In the genomic region with DNA sequence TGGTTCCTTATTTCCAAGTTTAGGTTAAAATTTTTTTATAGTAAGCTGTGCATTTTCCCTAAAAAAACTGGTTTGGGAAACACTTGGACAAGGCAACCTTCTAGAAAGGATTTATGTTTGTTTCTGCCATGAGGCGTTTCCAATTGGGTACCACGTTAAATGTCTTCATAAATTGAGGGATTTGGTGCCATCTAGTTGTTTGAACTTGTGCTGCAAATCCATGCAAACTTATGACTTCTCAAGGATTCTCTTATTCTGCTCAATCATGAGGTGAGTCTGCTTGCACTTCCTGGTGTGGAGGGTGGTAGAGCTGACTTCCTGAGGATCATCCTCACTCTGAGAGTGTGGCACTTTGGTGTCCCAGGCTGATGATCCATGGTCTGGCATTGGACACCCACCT, we compare ENCODE assay signal across 9 cellular contexts.
A peak's percentile ranks its signal among the peaks of the same experiment; 100 is the strongest.
DNase-seq lines count a peak whose midpoint lies in the region; ATAC-seq and TF ChIP-seq lines count a peak whose summit lies in the region.
"Had no signal": no experiment of that assay in that cellular context is flagged by ENCODE, and none has a peak within 500 bp of the region (broad histone marks: within the 10 kb centered on the region; RNA-seq: fewer than 3 reads in every experiment).

No MANE protein-coding gene starts in this region.

- no peaks in the 10 kb centered on the region for H3F3A ChIP-seq in GM23338 (replicated peaks; ENCODE audit: low read depth)
- no peaks in the 10 kb centered on the region for H3F3A ChIP-seq in neural cell (ENCODE audit: insufficient read depth, low read length, poor library complexity, severe bottlenecking)

- peak; percentile 10 for TF ChIP-seq RAD21 in neural cell (conservative IDR thresholded peaks at IDR 0.05)

- no peaks in the 10 kb centered on the region for H3K79me2 ChIP-seq in GM23338 (replicated peaks; ENCODE audit: insufficient read depth)
- no peaks in the 10 kb centered on the region for H3K79me2 ChIP-seq in neural cell (replicated peaks; ENCODE audit: insufficient read depth, low read length)

- H3K9me2 ChIP-seq in GM23338 (ENCODE audit: insufficient read depth) (no peaks in the 10 kb centered on the region), neural cell (ENCODE audit: insufficient read depth, low read length) (no peaks in the 10 kb centered on the region)

- no peak overlapping the region for H3K9ac ChIP-seq in neural cell (ENCODE audit: low read length)

- no peaks in the 10 kb centered on the region for H3K4me1 ChIP-seq in GM23338 (ENCODE audit: insufficient read depth)

- no peak for ATAC-seq in GM23338
- no peak for ATAC-seq in HG03432 (IDR thresholded peaks at IDR 0.05; ENCODE audit: unreplicated experiment)
- ATAC-seq in stimulated activated naive B cell treated with anti-CD40 and anti-IgM and Interleukin-4, amounts not matched to agents 10 μg/mL and 1 μg/mL and 100 μg/mL, for 72 hours (replicated peaks): no peak
- no peak for ATAC-seq in HG03439 (IDR thresholded peaks at IDR 0.05; ENCODE audit: unreplicated experiment)
- ATAC-seq in GM18907 (IDR thresholded peaks at IDR 0.05; ENCODE audit: unreplicated experiment): no peak

- no peak overlapping the region for H3K4me3 ChIP-seq in GM23338
- H3K4me3 ChIP-seq in neural cell (ENCODE audit: low read length): no peak overlapping the region

- no peak overlapping the region for H3K27ac Mint-ChIP-seq in GM23338
- H3K27ac Mint-ChIP-seq in stimulated activated naive B cell treated with anti-CD40 and anti-IgM and Interleukin-4, amounts not matched to agents 10 μg/mL and 1 μg/mL and 100 μg/mL, for 72 hours: no peak overlapping the region

- H3K4me2 ChIP-seq in GM23338 (no peak overlapping the region), neural cell (ENCODE audit: low read length) (no peak overlapping the region)

- no peak overlapping the region for H2AFZ ChIP-seq in GM23338
- no peak overlapping the region for H2AFZ ChIP-seq in neural cell (ENCODE audit: low read depth, low read length)

- H3K27me3 ChIP-seq in GM23338 (ENCODE audit: insufficient read depth): no peaks in the 10 kb centered on the region
- no peaks in the 10 kb centered on the region for H3K27me3 ChIP-seq in neural cell (ENCODE audit: insufficient read depth, low read depth, low read length)

- DNase-seq in GM23338 (ENCODE audit: low spot score) (peak; percentile 17), NCI-H1048 (lab: John Stamatoyannopoulos, UW) (peak; percentile 31), cerebellar cortex (ENCODE audit: low spot score) (peak; percentile 1)
- no peak for DNase-seq in stimulated activated naive B cell treated with anti-CD40 and anti-IgM and Interleukin-4, amounts not matched to agents 10 μg/mL and 1 μg/mL and 100 μg/mL, for 72 hours
- DNase-seq: WERI-Rb-1 had no signal

- peaks cover 73% of the 10 kb centered on the region for H3K36me3 Mint-ChIP-seq in GM23338 (ENCODE audit: low read depth)
- peaks cover 38 to 48% of the 10 kb centered on the region in 2 donors for H3K36me3 Mint-ChIP-seq in stimulated activated naive B cell treated with anti-CD40 and anti-IgM and Interleukin-4, amounts not matched to agents 10 μg/mL and 1 μg/mL and 100 μg/mL, for 72 hours

- no peak overlapping the region for H3K4me3 Mint-ChIP-seq in GM23338
- no peak overlapping the region for H3K4me3 Mint-ChIP-seq in stimulated activated naive B cell treated with anti-CD40 and anti-IgM and Interleukin-4, amounts not matched to agents 10 μg/mL and 1 μg/mL and 100 μg/mL, for 72 hours

- H3K36me3 ChIP-seq in GM23338 (ENCODE audit: insufficient read depth) (peaks cover 51% of the 10 kb centered on the region), neural cell (ENCODE audit: insufficient read depth, low read length) (peaks cover 21% of the 10 kb centered on the region)

- H3K27ac ChIP-seq in GM23338 (ENCODE audit: low read depth): no peak overlapping the region; the same call in 1 of the 2 replicates
- H3K27ac ChIP-seq in neural cell (ENCODE audit: low read length): no peak overlapping the region
- H3K27ac ChIP-seq: WERI-Rb-1 had no signal

- peak; percentile 28 to 30; a peak in 3 of 4 replicates for TF ChIP-seq CTCF in GM23338 (conservative IDR thresholded peaks at IDR 0.05; ENCODE audit: low read depth in 2 of 2)
- TF ChIP-seq CTCF in neural cell (IDR thresholded peaks at IDR 0.05; ENCODE audit: poor library complexity, severe bottlenecking): no peak

- H3K9me3 Mint-ChIP-seq in GM23338: peaks cover 3% of the 10 kb centered on the region; the same call in 2 of the 3 replicates
- peaks cover 14 to 15% of the 10 kb centered on the region in 2 donors for H3K9me3 Mint-ChIP-seq in stimulated activated naive B cell treated with anti-CD40 and anti-IgM and Interleukin-4, amounts not matched to agents 10 μg/mL and 1 μg/mL and 100 μg/mL, for 72 hours

- no peaks in the 10 kb centered on the region for H3K4me1 Mint-ChIP-seq in GM23338
- no peaks in the 10 kb centered on the region for H3K4me1 Mint-ChIP-seq in stimulated activated naive B cell treated with anti-CD40 and anti-IgM and Interleukin-4, amounts not matched to agents 10 μg/mL and 1 μg/mL and 100 μg/mL, for 72 hours

- H3K9me3 ChIP-seq in neural cell (ENCODE audit: low read length): peaks cover 5% of the 10 kb centered on the region

- peaks cover 2% of the 10 kb centered on the region for H3K27me3 Mint-ChIP-seq in GM23338 (ENCODE audit: insufficient read depth, low read depth, poor library complexity)
- no peaks in the 10 kb centered on the region for H3K27me3 Mint-ChIP-seq in stimulated activated naive B cell treated with anti-CD40 and anti-IgM and Interleukin-4, amounts not matched to agents 10 μg/mL and 1 μg/mL and 100 μg/mL, for 72 hours

- no peaks in the 10 kb centered on the region for H4K20me1 ChIP-seq in GM23338 (replicated peaks; ENCODE audit: insufficient read depth)
- no peaks in the 10 kb centered on the region for H4K20me1 ChIP-seq in neural cell (ENCODE audit: insufficient read depth)

- no peak for TF ChIP-seq EP300 in neural cell (conservative IDR thresholded peaks at IDR 0.05; ENCODE audit: poor library complexity, severe bottlenecking)

TF ChIP-seq in GM23338, 12 proteins besides CTCF, POLR2A, EP300 and RAD21:
- TF ChIP-seq ZNF114 (CRISPR knock-in tag; IDR thresholded peaks at IDR 0.05) (no peak), JUNB (IDR thresholded peaks at IDR 0.05; ENCODE audit: unreplicated experiment) (no peak), POLR2AphosphoS5 (IDR thresholded peaks at IDR 0.05; ENCODE audit: low read depth) (no peak), EZH2phosphoT487 (IDR thresholded peaks at IDR 0.05; ENCODE audit: unreplicated experiment) (no peak)

TF ChIP-seq in neural cell, 6 proteins besides CTCF, POLR2A, EP300 and RAD21:
- TF ChIP-seq MXI1 (conservative IDR thresholded peaks at IDR 0.05; ENCODE audit: poor library complexity, severe bottlenecking) (no peak), REST (IDR thresholded peaks at IDR 0.05; ENCODE audit: borderline replicate concordance) (no peak), TAF1 (IDR thresholded peaks at IDR 0.05; ENCODE audit: low read depth) (no peak), SMC3 (conservative IDR thresholded peaks at IDR 0.05; ENCODE audit: poor library complexity) (no peak), POLR2AphosphoS5 (IDR thresholded peaks at IDR 0.05) (no peak), EZH2 (IDR thresholded peaks at IDR 0.05; ENCODE audit: borderline replicate concordance, insufficient read depth, low read length, poor library complexity, severe bottlenecking) (no peak)
